19 cellular contexts compared by ENCODE assay signal in the genomic region with DNA sequence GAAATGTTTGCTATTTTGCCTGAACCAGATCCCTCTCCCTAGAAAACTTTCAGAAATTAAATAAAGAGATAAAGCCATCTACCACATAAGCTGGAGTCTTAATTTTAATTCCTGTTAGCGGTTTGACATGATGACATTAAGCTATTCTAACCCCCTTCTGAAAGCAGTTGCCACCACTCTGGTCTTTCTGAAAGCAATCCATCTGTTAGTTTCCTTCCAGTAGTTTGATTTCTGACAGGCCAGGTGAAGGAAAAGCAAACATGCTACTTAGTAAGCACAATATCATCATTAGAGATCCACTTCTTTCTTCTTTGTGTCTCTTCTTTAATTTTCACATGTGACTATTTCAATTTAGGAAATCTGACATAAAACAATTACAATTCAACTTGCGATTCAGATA. TPM values are rescaled to one million over a fixed set of nuclear protein-coding genes. Genes with fewer than 3 reads are reported as not detected.
A peak's percentile ranks its signal among the peaks of the same experiment; 100 is the strongest.
DNase-seq lines count a peak whose midpoint lies in the region; TF ChIP-seq lines count a peak whose summit lies in the region.
"Had no signal": no experiment of that assay in that cellular context is flagged by ENCODE, and none has a peak within 500 bp of the region (broad histone marks: within the 10 kb centered on the region; RNA-seq: fewer than 3 reads in every experiment).

No MANE protein-coding gene starts in this region.

- peaks cover 58% of the 10 kb centered on the region for H3K4me1 Mint-ChIP-seq in dendritic cell treated with granulocyte-macrophage colony-stimulating factor and Interleukin-4, amounts not matched to agents 40 ng/mL and 50 ng/mL, for 4 days (ENCODE audit: low read depth)
- no peaks in the 10 kb centered on the region for H3K4me1 Mint-ChIP-seq in MCF 10A (ENCODE audit: insufficient read depth, unreplicated experiment)

- no peaks in the 10 kb centered on the region for H3K27me3 ChIP-seq in cardiac muscle cell

- peak overlapping the region; percentile 70 for H3K27ac ChIP-seq in cardiac muscle cell
- H3K27ac ChIP-seq: RWPE1 had no signal

- BruUV-seq in MCF 10A (replicated peaks; lab: Mats Ljungman, UMichigan): no TSS peak

- no peaks in the 10 kb centered on the region for H3K9me3 ChIP-seq in cardiac muscle cell (ENCODE audit: low read depth)

- H3K9me3 Mint-ChIP-seq in dendritic cell treated with granulocyte-macrophage colony-stimulating factor and Interleukin-4, amounts not matched to agents 40 ng/mL and 50 ng/mL, for 4 days: no peaks in the 10 kb centered on the region
- no peaks in the 10 kb centered on the region for H3K9me3 Mint-ChIP-seq in MCF 10A (ENCODE audit: unreplicated experiment)
- H3K9me3 Mint-ChIP-seq: CD4-positive, alpha-beta memory T cell; neural crest cell had no signal

- H3K4me3 Mint-ChIP-seq in dendritic cell treated with granulocyte-macrophage colony-stimulating factor and Interleukin-4, amounts not matched to agents 40 ng/mL and 50 ng/mL, for 4 days: no peak overlapping the region
- no peak overlapping the region for H3K4me3 Mint-ChIP-seq in MCF 10A (ENCODE audit: unreplicated experiment)
- H3K4me3 Mint-ChIP-seq: activated CD4-positive, alpha-beta T cell treated with anti-CD3 and anti-CD28 coated beads for 36 hours; activated naive CD8-positive, alpha-beta T cell; CD4-positive, alpha-beta memory T cell; neural crest cell had no signal

- CTCF ChIA-PET in MCF 10A (lab: Yijun Ruan, JAX): no interaction called here

- peaks cover 5% of the 10 kb centered on the region for H3K36me3 ChIP-seq in cardiac muscle cell

- peaks cover 35% of the 10 kb centered on the region for H3K4me1 ChIP-seq in cardiac muscle cell (ENCODE audit: low read depth)

- no peaks in the 10 kb centered on the region for H3K27me3 Mint-ChIP-seq in dendritic cell treated with granulocyte-macrophage colony-stimulating factor and Interleukin-4, amounts not matched to agents 40 ng/mL and 50 ng/mL, for 4 days
- H3K27me3 Mint-ChIP-seq in MCF 10A (ENCODE audit: insufficient read depth, unreplicated experiment): no peaks in the 10 kb centered on the region
- H3K27me3 Mint-ChIP-seq: activated CD4-positive, alpha-beta T cell treated with anti-CD3 and anti-CD28 coated beads for 36 hours; activated naive CD8-positive, alpha-beta T cell; CD4-positive, alpha-beta memory T cell had no signal

- peaks cover 93% of the 10 kb centered on the region for H3K36me3 Mint-ChIP-seq in dendritic cell treated with granulocyte-macrophage colony-stimulating factor and Interleukin-4, amounts not matched to agents 40 ng/mL and 50 ng/mL, for 4 days (ENCODE audit: low read depth)
- no peaks in the 10 kb centered on the region for H3K36me3 Mint-ChIP-seq in MCF 10A (ENCODE audit: insufficient read depth, unreplicated experiment)
- H3K36me3 Mint-ChIP-seq: CD4-positive, alpha-beta memory T cell had no signal

- peak overlapping the region; percentile 61 for H3K27ac Mint-ChIP-seq in dendritic cell treated with granulocyte-macrophage colony-stimulating factor and Interleukin-4, amounts not matched to agents 40 ng/mL and 50 ng/mL, for 4 days
- H3K27ac Mint-ChIP-seq in MCF 10A (ENCODE audit: low read depth, unreplicated experiment): no peak overlapping the region
- H3K27ac Mint-ChIP-seq: activated CD4-positive, alpha-beta T cell treated with anti-CD3 and anti-CD28 coated beads for 36 hours; activated naive CD8-positive, alpha-beta T cell; CD4-positive, alpha-beta memory T cell had no signal

- DNase-seq in cardiac muscle cell (ENCODE audit: low read depth in 1 of 2, low spot score in 1 of 2) (no peak), cardiac septum (ENCODE audit: low spot score) (no peak), LHCN-M2 (ENCODE audit: low read depth) (peak; percentile 37), MCF 10A (ENCODE audit: unreplicated experiment) (no peak), OCI-M1 (lab: John Stamatoyannopoulos, UW) (no peak), HCEC 1CT (no peak), COLO668 (lab: John Stamatoyannopoulos, UW; ENCODE audit: unreplicated experiment) (no peak)
- DNase-seq: activated CD4-positive, alpha-beta T cell treated with anti-CD3 and anti-CD28 coated beads for 36 hours; CD4-positive, alpha-beta memory T cell; EL; head of caudate nucleus; NCI-H2029; stimulated activated CD4-positive, alpha-beta T cell treated with anti-CD3 and anti-CD28 coated beads, Interleukin-2, amount 100 ng/mL, for 24 hours; stimulated activated naive CD4-positive, alpha-beta T cell; SW 1271 had no signal

- TF ChIP-seq CTCF in cardiac muscle cell (IDR thresholded peaks at IDR 0.05; ENCODE audit: low read depth, low read length) (no peak), MCF 10A (IDR thresholded peaks at IDR 0.05; ENCODE audit: unreplicated experiment) (no peak)

- POLR2A ChIA-PET in MCF 10A (lab: Yijun Ruan, JAX): interaction anchor here (0.6 kb wide), 1 partner anchor 11 kb away, joined by 3 read pairs; no protein-coding TSS in a partner anchor

- H3K4me3 ChIP-seq in cardiac muscle cell: no peak overlapping the region

- intact Hi-C loops in cardiac septum (cut with DNase I) (loop anchor here (5.0 kb wide), 1 partner anchor 32 kb away; no protein-coding TSS in a partner anchor), MCF 10A (cut with micrococcal nuclease) (no loop called here)
- intact Hi-C loops in dendritic cell treated with granulocyte-macrophage colony-stimulating factor and Interleukin-4, amounts not matched to agents 40 ng/mL and 50 ng/mL, for 4 days (cut with micrococcal nuclease): no loop called here

RNA-seq across cellular contexts. Expression of gene RGL1, which starts 39.9 kb away (rescaled TPM):
- 20.6 and 22.8 TPM in 2 replicates for total RNA-seq in cardiac muscle cell
- 21.6 and 24.1 TPM in 2 replicates for polyA plus RNA-seq in cardiac muscle cell
- total RNA-seq in cardiac septum: 19.6 TPM
- 15.7 and 17.0 TPM in 2 replicates for total RNA-seq in LHCN-M2 (2014; rRNA removed)
- 5.5 TPM for polyA plus RNA-seq in LHCN-M2 (2012)
- 2.1 and 2.3 TPM in 2 replicates for total RNA-seq in MCF 10A (2022)
